In genomic region chr14:105203057-105203494, GRCh38 we compare ENCODE assay signal across 8 cellular contexts. TPM values are rescaled to one million over a fixed set of nuclear protein-coding genes. Genes with fewer than 3 reads are reported as not detected.
DNase-seq lines count a peak whose midpoint lies in the region; ATAC-seq and TF ChIP-seq lines count a peak whose summit lies in the region.

No MANE protein-coding gene starts in this region.

- no peak overlapping the region for H3K4me3 ChIP-seq in epithelial cell of esophagus (ENCODE audit: low read length)

- peaks cover 7 to 22% (median 21%) of the 10 kb centered on the region in 3 donors for H3K4me1 Mint-ChIP-seq in naive B cell

- ATAC-seq in Right ventricle myocardium inferior (peak; percentile 35), naive B cell (ENCODE audit: low read depth in 2 of 2) (peak; percentile 38 to 49)

- peaks cover 14 to 33% (median 28%) of the 10 kb centered on the region in 3 donors for H3K27me3 Mint-ChIP-seq in naive B cell

- H3K9me3 Mint-ChIP-seq in naive B cell = no peaks in the 10 kb centered on the region

- TF ChIP-seq CTCF in epithelial cell of esophagus (IDR thresholded peaks at IDR 0.05; ENCODE audit: insufficient read depth, low read depth, low read length, missing control alignments) = peak; percentile 76

- peak overlapping the region in 1 of 8 donors; percentile 30 for H3K4me3 Mint-ChIP-seq in naive B cell

- DNase-seq in Right ventricle myocardium inferior (ENCODE audit: missing footprints) (peak; percentile 89), cardiac septum (ENCODE audit: low spot score) (no peak), NCI-H69 (lab: John Stamatoyannopoulos, UW) (peak; percentile 65), activated T-cell treated with anti-CD3 and anti-CD28 coated beads for 1 hour (ENCODE audit: low read depth) (peak; percentile 51), epithelial cell of esophagus (ENCODE audit: low read depth) (peak; percentile 76), naive B cell (peak; percentile 52), superior temporal gyrus (ENCODE audit: extremely low spot score) (peak; percentile 78), NCI-H187 treated with DMSO at 0.1 percent for 48 hours (lab: John Stamatoyannopoulos, UW) (no peak)

- intact Hi-C loops in Right ventricle myocardium inferior (cut with DNase I) = loop anchor here (1.0 to 10.0 kb wide), 3 partner anchors 52 to 149 kb away; no protein-coding TSS in a partner anchor
- intact Hi-C loops in cardiac septum (cut with DNase I) = loop anchor here (2.0 to 5.0 kb wide), 3 partner anchors 64 to 150 kb away; no protein-coding TSS in a partner anchor

- peak overlapping the region in 2 of 6 donors; percentile 26 to 65 for H3K27ac Mint-ChIP-seq in naive B cell

- no peaks in the 10 kb centered on the region for H3K36me3 Mint-ChIP-seq in naive B cell

RNA-seq across cellular contexts. Expression of gene NUDT14, which starts 22.0 kb away (rescaled TPM):
- total RNA-seq in Right ventricle myocardium inferior = 33.9 TPM
- total RNA-seq in cardiac septum = 27.1 TPM
- polyA plus RNA-seq in naive B cell (ENCODE audit: low read depth in 6 of 6) = 10 to 100 TPM in 2 of 6 donors, 1 to 10 TPM in 4; 4.4 to 20.6 (median 9.1) TPM

RNA-seq across cellular contexts. Expression of gene JAG2, which starts 34.5 kb away (rescaled TPM):
- total RNA-seq in Right ventricle myocardium inferior (34.6 TPM), cardiac septum (36.7 TPM)
- polyA plus RNA-seq in naive B cell (ENCODE audit: low read depth in 6 of 6) = not detected

RNA-seq across cellular contexts. Expression of gene BTBD6, which starts 45.3 kb away (rescaled TPM):
- total RNA-seq in Right ventricle myocardium inferior = 48.8 TPM
- total RNA-seq in cardiac septum = 34.9 TPM
- polyA plus RNA-seq in naive B cell (ENCODE audit: low read depth in 6 of 6) = 1 to 10 TPM; 2.9 to 9.4 (median 6.1) TPM

Comparison
In these comparisons a context has a peak if more than half of its experiments do, and no peak if none do; other contexts are left out.
1. DNase-seq: peak in Right ventricle myocardium inferior (single experiment), NCI-H69 (single experiment), activated T-cell treated with anti-CD3 and anti-CD28 coated beads for 1 hour (single experiment), epithelial cell of esophagus (single experiment), naive B cell (single experiment) and superior temporal gyrus (single experiment); none in cardiac septum (single experiment) and NCI-H187 treated with DMSO at 0.1 percent for 48 hours (single experiment).